ENCODE assay signal across 8 cellular contexts in genomic region chr17:75270218-75270965, GRCh38. TPM values are rescaled to one million over a fixed set of nuclear protein-coding genes. Genes with fewer than 3 reads are reported as not detected.
A peak's percentile ranks its signal among the peaks of the same experiment; 100 is the strongest.
DNase-seq lines count a peak whose midpoint lies in the region; ATAC-seq lines count a peak whose summit lies in the region.

No MANE protein-coding gene starts in this region.

- no peaks in the 10 kb centered on the region for H3K9me3 ChIP-seq in Karpas-422 (ENCODE audit: low read length)

- peak overlapping the region; percentile 84 for H2AFZ ChIP-seq in Karpas-422 (ENCODE audit: low read length)

- H3K4me3 ChIP-seq in Karpas-422 (ENCODE audit: low read length): peak overlapping the region; percentile 98
- peak overlapping the region; percentile 63 for H3K4me3 ChIP-seq in rectal smooth muscle tissue (ENCODE audit: low read length)

- H3K9ac ChIP-seq in Karpas-422 (ENCODE audit: low read length) (peak overlapping the region; percentile 98), rectal smooth muscle tissue (ENCODE audit: low read length) (peak overlapping the region; percentile 19)

- H3K27me3 ChIP-seq in Karpas-422 (ENCODE audit: low read length): no peaks in the 10 kb centered on the region
- no peaks in the 10 kb centered on the region for H3K27me3 ChIP-seq in rectal smooth muscle tissue (ENCODE audit: control insufficient read depth, insufficient read depth, low read length)

- intact Hi-C loops in left ventricle myocardium superior (cut with micrococcal nuclease): no loop called here

- H3K27ac ChIP-seq in Karpas-422 (ENCODE audit: low read length) (peak overlapping the region; percentile 70), rectal smooth muscle tissue (ENCODE audit: low read depth, low read length) (peak overlapping the region; percentile 70)

- peaks cover 20% of the 10 kb centered on the region for H3K79me2 ChIP-seq in Karpas-422 (ENCODE audit: low read length)

- no peaks in the 10 kb centered on the region for H4K20me1 ChIP-seq in Karpas-422 (ENCODE audit: insufficient read depth, low read depth, low read length)

- no peaks in the 10 kb centered on the region for H3K9me2 ChIP-seq in Karpas-422 (replicated peaks; ENCODE audit: insufficient read depth, low read length)

- ATAC-seq in GM21786 (IDR thresholded peaks at IDR 0.05; ENCODE audit: unreplicated experiment) (peak; percentile 39), left ventricle myocardium superior (peak; percentile 54)

- H3K36me3 ChIP-seq in Karpas-422 (ENCODE audit: insufficient read depth, low read length) (peaks cover 17% of the 10 kb centered on the region), rectal smooth muscle tissue (ENCODE audit: control insufficient read depth, insufficient read depth, low read length) (peaks cover 19% of the 10 kb centered on the region)

- peak overlapping the region; percentile 86 for H3K4me2 ChIP-seq in Karpas-422 (ENCODE audit: low read depth, low read length, poor library complexity, severe bottlenecking)

- DNase-seq in GM03348 (ENCODE audit: low spot score): peak; percentile 87
- peak; percentile 84 for DNase-seq in Karpas-422
- peak; percentile 60 for DNase-seq in SKM-1 (lab: John Stamatoyannopoulos, UW; ENCODE audit: unreplicated experiment)
- DNase-seq in amniotic stem cell (lab: John Stamatoyannopoulos, UW): peak; percentile 55
- peak; percentile 80 for DNase-seq in left ventricle myocardium superior
- no peak for DNase-seq in OCI-M2 (lab: John Stamatoyannopoulos, UW; ENCODE audit: unreplicated experiment)

- H3K4me1 ChIP-seq in Karpas-422 (ENCODE audit: low read length): peaks cover 33% of the 10 kb centered on the region
- H3K4me1 ChIP-seq in rectal smooth muscle tissue (ENCODE audit: control insufficient read depth, insufficient read depth, low read length): peaks cover 10% of the 10 kb centered on the region

RNA-seq across cellular contexts. Expression of gene MIF4GD, which starts 0.6 kb away (rescaled TPM):
- 44.4 and 63.3 TPM in 2 replicates for total RNA-seq in Karpas-422 (2014; rRNA removed; shearing (Covaris generic); ENCODE audit: low replicate concordance)
- 15.4 TPM for total RNA-seq in left ventricle myocardium superior

RNA-seq across cellular contexts. Expression of gene MRPS7, which starts 8.7 kb away (rescaled TPM):
- 48.8 and 58.7 TPM in 2 replicates for total RNA-seq in Karpas-422 (2014; rRNA removed; shearing (Covaris generic); ENCODE audit: low replicate concordance)
- total RNA-seq in left ventricle myocardium superior: 132 TPM

RNA-seq across cellular contexts. Expression of gene GGA3, which starts 9.0 kb away (rescaled TPM):
- total RNA-seq in Karpas-422 (2014; rRNA removed; shearing (Covaris generic); ENCODE audit: low replicate concordance): 23.4 and 45.1 TPM in 2 replicates
- 26.2 TPM for total RNA-seq in left ventricle myocardium superior

RNA-seq across cellular contexts. Expression of gene SLC25A19, which starts 18.8 kb away (rescaled TPM):
- 36.5 and 43.1 TPM in 2 replicates for total RNA-seq in Karpas-422 (2014; rRNA removed; shearing (Covaris generic); ENCODE audit: low replicate concordance)
- 23.0 TPM for total RNA-seq in left ventricle myocardium superior
